ENCODE assay signal across 26 cellular contexts in genomic region chr4:140762202-140762601, GRCh38.
"Had no signal": no experiment of that assay in that cellular context is flagged by ENCODE, and none has a peak within 500 bp of the region (broad histone marks: within the 10 kb centered on the region; RNA-seq: fewer than 3 reads in every experiment).

No MANE protein-coding gene starts in this region.

- H3K27me3 Mint-ChIP-seq: progenitor cell of endocrine pancreas; stimulated activated memory B cell treated with anti-CD40 and anti-IgM and Interleukin-4, amounts not matched to agents 10 μg/mL and 1 μg/mL and 100 μg/mL, for 72 hours had no signal

- H3K9me3 Mint-ChIP-seq: natural killer cell treated with Interleukin-12 subunit alpha and Interleukin-12 subunit beta and Interleukin-15 and Interleukin-18, amount 100 ng/mL, for 72 hours; stimulated activated naive CD8-positive, alpha-beta T cell treated with anti-CD3 and anti-CD28 coated beads, Interleukin-15, amount 100 ng/mL, for 72 hours had no signal

- H3K36me3 ChIP-seq: lower lobe of right lung, ovary, right atrium auricular region, right lobe of liver, tibial nerve, upper lobe of left lung, vagina had no signal

- H3K4me1 ChIP-seq: right atrium auricular region, right lobe of liver, vagina had no signal

- H3K27ac ChIP-seq: lower lobe of right lung, ovary, right atrium auricular region, right lobe of liver, tibial nerve, vagina had no signal

- H3K4me3 Mint-ChIP-seq: naive thymus-derived CD4-positive, alpha-beta T cell; natural killer cell treated with Interleukin-12 subunit alpha and Interleukin-12 subunit beta and Interleukin-15 and Interleukin-18, amount 100 ng/mL, for 72 hours; stimulated activated memory B cell treated with anti-CD40 and anti-IgM and Interleukin-4, amounts not matched to agents 10 μg/mL and 1 μg/mL and 100 μg/mL, for 72 hours; stimulated activated naive CD8-positive, alpha-beta T cell treated with anti-CD3 and anti-CD28 coated beads, Interleukin-15, amount 100 ng/mL, for 72 hours had no signal

- ATAC-seq: left lobe of liver; lower lobe of right lung; mucosa of descending colon; naive thymus-derived CD4-positive, alpha-beta T cell; natural killer cell treated with Interleukin-12 subunit alpha and Interleukin-12 subunit beta and Interleukin-15 and Interleukin-18, amount 100 ng/mL, for 72 hours; right lobe of liver; stimulated activated memory B cell treated with anti-CD40 and anti-IgM and Interleukin-4, amounts not matched to agents 10 μg/mL and 1 μg/mL and 100 μg/mL, for 72 hours; stimulated activated naive CD8-positive, alpha-beta T cell treated with anti-CD3 and anti-CD28 coated beads, Interleukin-15, amount 100 ng/mL, for 72 hours had no signal

- H3K4me2 ChIP-seq: smooth muscle cell had no signal

- H3K36me3 Mint-ChIP-seq: natural killer cell treated with Interleukin-12 subunit alpha and Interleukin-12 subunit beta and Interleukin-15 and Interleukin-18, amount 100 ng/mL, for 72 hours; stimulated activated memory B cell treated with anti-CD40 and anti-IgM and Interleukin-4, amounts not matched to agents 10 μg/mL and 1 μg/mL and 100 μg/mL, for 72 hours had no signal

- H3K9me3 ChIP-seq: lower lobe of right lung, mucosa of descending colon, ovary, right atrium auricular region, right lobe of liver, tibial nerve, upper lobe of left lung, vagina had no signal

- H3K4me1 Mint-ChIP-seq: stimulated activated naive CD8-positive, alpha-beta T cell treated with anti-CD3 and anti-CD28 coated beads, Interleukin-15, amount 100 ng/mL, for 72 hours had no signal

- H3K27ac Mint-ChIP-seq: naive thymus-derived CD4-positive, alpha-beta T cell; natural killer cell treated with Interleukin-12 subunit alpha and Interleukin-12 subunit beta and Interleukin-15 and Interleukin-18, amount 100 ng/mL, for 72 hours; progenitor cell of endocrine pancreas; stimulated activated naive CD8-positive, alpha-beta T cell treated with anti-CD3 and anti-CD28 coated beads, Interleukin-15, amount 100 ng/mL, for 72 hours had no signal

- H3K27me3 ChIP-seq: ovary, right atrium auricular region, right lobe of liver, tibial nerve, upper lobe of left lung, vagina had no signal

- DNase-seq: hypothalamus; islet precursor cell; lower lobe of right lung; mammary epithelial cell; mesendoderm; midbrain; mucosa of descending colon; naive thymus-derived CD4-positive, alpha-beta T cell; ovary; right lobe of liver; stimulated activated CD4-positive, alpha-beta T cell treated with anti-CD3 and anti-CD28 coated beads, Interleukin-1b, Interleukin-23, amount 100 ng/mL, for 48 hours; stimulated activated CD4-positive, alpha-beta T cell treated with anti-CD3 and anti-CD28 coated beads, Interleukin-2, amount 100 ng/mL, for 48 hours; stimulated activated CD4-positive, alpha-beta T cell treated with anti-CD3 and anti-CD28 coated beads, Interleukin-4, amount 100 ng/mL, for 4 hours; stimulated activated CD8-positive, alpha-beta memory T cell treated with anti-CD3 and anti-CD28 coated beads, Interleukin-4, amount 100 ng/mL, for 48 hours; stimulated activated naive CD4-positive, alpha-beta T cell treated with Interleukin-2 at 50 U/mL for 16 hours; stimulated activated naive CD8-positive, alpha-beta T cell treated with anti-CD3 and anti-CD28 coated beads, Interleukin-15, amount 100 ng/mL, for 72 hours; substantia nigra; upper lobe of left lung had no signal

- H3K4me3 ChIP-seq: lower lobe of right lung, mucosa of descending colon, ovary, right atrium auricular region, right lobe of liver, smooth muscle cell, tibial nerve, upper lobe of left lung, vagina had no signal
